33 cellular contexts compared by ENCODE assay signal in genomic region chr16:47004652-47005051, GRCh38.
"Had no signal": no experiment of that assay in that cellular context is flagged by ENCODE, and none has a peak within 500 bp of the region (broad histone marks: within the 10 kb centered on the region; RNA-seq: fewer than 3 reads in every experiment).

No MANE protein-coding gene starts in this region.

- H3K36me3 Mint-ChIP-seq: activated CD4-positive, alpha-beta memory T cell treated with anti-CD3 and anti-CD28 coated beads for 36 hours; activated CD8-positive, alpha-beta memory T cell treated with anti-CD3 and anti-CD28 coated beads, Interleukin-2, amount 10 ng/mL, durations not matched to agents 7 days and 5 days; activated naive CD4-positive, alpha-beta T cell treated with anti-CD3 and anti-CD28 coated beads, Interleukin-2, amount 10 ng/mL, durations not matched to agents 7 days and 5 days; activated naive CD4-positive, alpha-beta T cell treated with anti-CD3 and anti-CD28 coated beads, Interleukin-2, amount 50 U/mL, for 72 hours; activated naive CD8-positive, alpha-beta T cell treated with anti-CD3 and anti-CD28 coated beads, Interleukin-2, amount 10 ng/mL, durations not matched to agents 7 days and 5 days; brain had no signal

- H3K9me3 Mint-ChIP-seq: activated B cell treated with CpG ODN at 0.5 μM for 24 hours; activated CD4-positive, alpha-beta memory T cell treated with anti-CD3 and anti-CD28 coated beads for 36 hours; activated naive CD4-positive, alpha-beta T cell treated with anti-CD3 and anti-CD28 coated beads, Interleukin-2, amount 10 ng/mL, durations not matched to agents 7 days and 5 days; activated naive CD4-positive, alpha-beta T cell treated with anti-CD3 and anti-CD28 coated beads, Interleukin-2, amount 50 U/mL, for 72 hours; activated naive CD8-positive, alpha-beta T cell treated with anti-CD3 and anti-CD28 coated beads, Interleukin-2, amount 10 ng/mL, durations not matched to agents 7 days and 5 days; activated T-helper 1 cell treated with anti-CD3 and anti-CD28 coated beads, Interleukin-12 subunit alpha, Interleukin-12 subunit beta, Interleukin-2, Interleukin-4 antibody, amounts not matched to agents 30 ng/mL and 10 ng/mL and 1 ng/mL, durations not matched to agents 14 hours and 24 hours and 36 hours; activated T-helper 2 cell treated with anti-CD3 and anti-CD28 coated beads, Interferon-gamma antibody, Interleukin-2, Interleukin-4, amounts not matched to agents 10 μg/mL and 5 μg/mL and 100 μg/mL, durations not matched to agents 14 hours and 24 hours and 36 hours; T-helper 2 cell treated with Interferon-gamma antibody and Interleukin-4, amounts not matched to agents 5 μg/mL and 100 μg/mL, for 36 hours had no signal

- H3K4me1 Mint-ChIP-seq: activated B cell treated with CpG ODN at 0.5 μM for 24 hours, brain had no signal

- H3K27me3 ChIP-seq: ascending aorta, breast epithelium, cardiac muscle cell, colonic mucosa, gastrocnemius medialis, heart left ventricle had no signal

- H3K27me3 Mint-ChIP-seq: activated B cell treated with CpG ODN at 0.5 μM for 24 hours; activated CD4-positive, alpha-beta memory T cell treated with anti-CD3 and anti-CD28 coated beads for 36 hours; activated CD8-positive, alpha-beta memory T cell treated with anti-CD3 and anti-CD28 coated beads, Interleukin-2, amount 10 ng/mL, durations not matched to agents 7 days and 5 days; T-helper 17 cell had no signal

- H3K9me3 ChIP-seq: ascending aorta, breast epithelium, colonic mucosa, gastrocnemius medialis had no signal

- H3K27ac Mint-ChIP-seq: activated B cell treated with CpG ODN at 0.5 μM for 24 hours; activated CD4-positive, alpha-beta memory T cell treated with anti-CD3 and anti-CD28 coated beads for 36 hours; activated CD8-positive, alpha-beta memory T cell treated with anti-CD3 and anti-CD28 coated beads, Interleukin-2, amount 10 ng/mL, durations not matched to agents 7 days and 5 days; activated CD8-positive, alpha-beta T cell treated with anti-CD3 and anti-CD28 coated beads, Interleukin-2, amount 10 ng/mL, durations not matched to agents 7 days and 5 days; activated naive CD4-positive, alpha-beta T cell treated with anti-CD3 and anti-CD28 coated beads, Interleukin-2, amount 10 ng/mL, durations not matched to agents 7 days and 5 days; activated naive CD4-positive, alpha-beta T cell treated with anti-CD3 and anti-CD28 coated beads, Interleukin-2, amount 50 U/mL, for 72 hours; activated naive CD8-positive, alpha-beta T cell treated with anti-CD3 and anti-CD28 coated beads, Interleukin-2, amount 10 ng/mL, durations not matched to agents 7 days and 5 days; activated T-helper 1 cell treated with anti-CD3 and anti-CD28 coated beads, Interleukin-12 subunit alpha, Interleukin-12 subunit beta, Interleukin-2, Interleukin-4 antibody, amounts not matched to agents 30 ng/mL and 10 ng/mL and 1 ng/mL, durations not matched to agents 14 hours and 24 hours and 36 hours; activated T-helper 2 cell treated with anti-CD3 and anti-CD28 coated beads, Interferon-gamma antibody, Interleukin-2, Interleukin-4, amounts not matched to agents 10 μg/mL and 5 μg/mL and 100 μg/mL, durations not matched to agents 14 hours and 24 hours and 36 hours; brain; T-helper 17 cell; T-helper 2 cell treated with Interferon-gamma antibody and Interleukin-4, amounts not matched to agents 5 μg/mL and 100 μg/mL, for 36 hours had no signal

- DNase-seq: activated B cell treated with CpG ODN at 0.5 μM for 24 hours; activated CD4-positive, alpha-beta memory T cell treated with anti-CD3 and anti-CD28 coated beads for 36 hours; activated CD4-positive, alpha-beta T cell treated with anti-CD3 and anti-CD28 coated beads for 48 hours; activated CD4-positive, alpha-beta T cell treated with anti-CD3 and anti-CD28 coated beads, Interleukin-2, amount 50 U/mL, for 1 hour; activated CD8-positive, alpha-beta memory T cell treated with anti-CD3 and anti-CD28 coated beads, Interleukin-2, amount 10 ng/mL, durations not matched to agents 7 days and 5 days; activated CD8-positive, alpha-beta memory T cell treated with anti-CD3 and anti-CD28 coated beads, Interleukin-2, amount 50 U/mL, for 4 hours; activated CD8-positive, alpha-beta T cell treated with anti-CD3 and anti-CD28 coated beads, Interleukin-2, amount 10 ng/mL, durations not matched to agents 7 days and 5 days; activated effector memory CD4-positive, alpha-beta T cell treated with anti-CD3 and anti-CD28 coated beads, Interleukin-2, amount 50 U/mL, for 16 hours; activated naive CD4-positive, alpha-beta T cell treated with anti-CD3 and anti-CD28 coated beads, Interleukin-2, amount 10 ng/mL, durations not matched to agents 7 days and 5 days; activated naive CD8-positive, alpha-beta T cell treated with anti-CD3 and anti-CD28 coated beads, Interleukin-2, amount 10 ng/mL, durations not matched to agents 7 days and 5 days; activated T-cell treated with anti-CD3 and anti-CD28 coated beads, Interleukin-2, amount 50 U/mL, for 1 hour; activated T-cell treated with anti-CD3 and anti-CD28 coated beads, Interleukin-2, amount 50 U/mL, for 48 hours; central memory CD4-positive, alpha-beta T cell; cerebellar nuclear complex; colonic mucosa; effector CD8-positive, alpha-beta T cell; foreskin fibroblast; gastrocnemius medialis; glutamatergic neuron; heart left ventricle; T-helper 17 cell; T1000; WERI-Rb-1 had no signal

- H3K4me1 ChIP-seq: ascending aorta, breast epithelium, colonic mucosa, gastrocnemius medialis, heart left ventricle had no signal

- H3K27ac ChIP-seq: ascending aorta, breast epithelium, cardiac muscle cell, colonic mucosa, gastrocnemius medialis, heart left ventricle, WERI-Rb-1 had no signal

- H3K4me3 Mint-ChIP-seq: activated B cell treated with CpG ODN at 0.5 μM for 24 hours; activated CD4-positive, alpha-beta memory T cell treated with anti-CD3 and anti-CD28 coated beads for 36 hours; activated CD8-positive, alpha-beta memory T cell treated with anti-CD3 and anti-CD28 coated beads, Interleukin-2, amount 10 ng/mL, durations not matched to agents 7 days and 5 days; activated CD8-positive, alpha-beta T cell treated with anti-CD3 and anti-CD28 coated beads, Interleukin-2, amount 10 ng/mL, durations not matched to agents 7 days and 5 days; activated naive CD4-positive, alpha-beta T cell treated with anti-CD3 and anti-CD28 coated beads, Interleukin-2, amount 10 ng/mL, durations not matched to agents 7 days and 5 days; activated naive CD8-positive, alpha-beta T cell treated with anti-CD3 and anti-CD28 coated beads, Interleukin-2, amount 10 ng/mL, durations not matched to agents 7 days and 5 days; activated T-helper 1 cell treated with anti-CD3 and anti-CD28 coated beads, Interleukin-12 subunit alpha, Interleukin-12 subunit beta, Interleukin-2, Interleukin-4 antibody, amounts not matched to agents 30 ng/mL and 10 ng/mL and 1 ng/mL, durations not matched to agents 14 hours and 24 hours and 36 hours; brain; T-helper 17 cell; T-helper 2 cell treated with Interferon-gamma antibody and Interleukin-4, amounts not matched to agents 5 μg/mL and 100 μg/mL, for 36 hours had no signal

- ATAC-seq: activated CD4-positive, CD25-positive, alpha-beta regulatory T cell treated with anti-CD3 and anti-CD28 coated beads, Interleukin-2, amount 50 U/mL, for 24 hours; activated CD8-positive, alpha-beta memory T cell treated with anti-CD3 and anti-CD28 coated beads, Interleukin-2, amount 10 ng/mL, durations not matched to agents 7 days and 5 days; activated CD8-positive, alpha-beta T cell treated with anti-CD3 and anti-CD28 coated beads, Interleukin-2, amount 10 ng/mL, durations not matched to agents 7 days and 5 days; activated naive CD4-positive, alpha-beta T cell treated with anti-CD3 and anti-CD28 coated beads, Interleukin-2, amount 50 U/mL, for 72 hours; esophagus mucosa; gastrocnemius medialis; heart left ventricle; T-helper 17 cell had no signal

- H3K36me3 ChIP-seq: ascending aorta, breast epithelium, cardiac muscle cell, colonic mucosa, gastrocnemius medialis, heart left ventricle, WERI-Rb-1 had no signal

- H3K4me3 ChIP-seq: ascending aorta, breast epithelium, cardiac muscle cell, colonic mucosa, gastrocnemius medialis, heart left ventricle had no signal
